Comparison of ENCODE assay signal across 18 cellular contexts in genomic region chr4:36568575-36568974, GRCh38.
"Had no signal": no experiment of that assay in that cellular context is flagged by ENCODE, and none has a peak within 500 bp of the region (broad histone marks: within the 10 kb centered on the region; RNA-seq: fewer than 3 reads in every experiment).

No MANE protein-coding gene starts in this region.

- H3K4me1 Mint-ChIP-seq: neural progenitor cell had no signal

- H3K9me3 Mint-ChIP-seq: neural progenitor cell had no signal

- H3K4me3 ChIP-seq: colonic mucosa, hepatocyte, mucosa of descending colon, neural progenitor cell, pancreas, stomach had no signal

- H3K27ac Mint-ChIP-seq: natural killer cell treated with Interleukin-12 subunit alpha and Interleukin-12 subunit beta and Interleukin-15 and Interleukin-18, amount 100 ng/mL, for 72 hours; neural progenitor cell; progenitor cell of endocrine pancreas had no signal

- H3K36me3 ChIP-seq: colonic mucosa, neural progenitor cell, pancreas, stomach had no signal

- H3K9me3 ChIP-seq: colonic mucosa, mucosa of descending colon, pancreas had no signal

- H3K4me1 ChIP-seq: colonic mucosa, neural progenitor cell, pancreas, stomach had no signal

- H3K9ac ChIP-seq: neural progenitor cell had no signal

- H3K27me3 Mint-ChIP-seq: natural killer cell treated with Interleukin-12 subunit alpha and Interleukin-12 subunit beta and Interleukin-15 and Interleukin-18, amount 100 ng/mL, for 72 hours; progenitor cell of endocrine pancreas had no signal

- H3K79me2 ChIP-seq: hepatocyte had no signal

- H3K4me3 Mint-ChIP-seq: natural killer cell treated with Interleukin-12 subunit alpha and Interleukin-12 subunit beta and Interleukin-15 and Interleukin-18, amount 100 ng/mL, for 72 hours; neural progenitor cell had no signal

- DNase-seq: colonic mucosa; dermis blood vessel endothelial cell; foreskin melanocyte; head of caudate nucleus; mucosa of descending colon; occipital lobe; small intestine; stimulated activated CD4-positive, alpha-beta T cell treated with anti-CD3 and anti-CD28 coated beads, Interleukin-12 subunit alpha, Interleukin-12 subunit beta, amount 100 ng/mL, for 4 hours; stimulated activated naive CD4-positive, alpha-beta T cell; stomach; substantia nigra; trophoblast cell had no signal

- FAIRE-seq: endothelial cell of umbilical vein, pancreas, small intestine had no signal

- H3K4me2 ChIP-seq: hepatocyte, neural progenitor cell had no signal

- H2AFZ ChIP-seq: hepatocyte, neural progenitor cell had no signal

- H3K27me3 ChIP-seq: colonic mucosa, hepatocyte, neural progenitor cell, pancreas, stomach had no signal

- H3K27ac ChIP-seq: colonic mucosa, hepatocyte, neural progenitor cell, pancreas, stomach had no signal

- H3K36me3 Mint-ChIP-seq: natural killer cell treated with Interleukin-12 subunit alpha and Interleukin-12 subunit beta and Interleukin-15 and Interleukin-18, amount 100 ng/mL, for 72 hours; neural progenitor cell had no signal
